Comparison of ENCODE assay signal across 23 cellular contexts in the genomic region with DNA sequence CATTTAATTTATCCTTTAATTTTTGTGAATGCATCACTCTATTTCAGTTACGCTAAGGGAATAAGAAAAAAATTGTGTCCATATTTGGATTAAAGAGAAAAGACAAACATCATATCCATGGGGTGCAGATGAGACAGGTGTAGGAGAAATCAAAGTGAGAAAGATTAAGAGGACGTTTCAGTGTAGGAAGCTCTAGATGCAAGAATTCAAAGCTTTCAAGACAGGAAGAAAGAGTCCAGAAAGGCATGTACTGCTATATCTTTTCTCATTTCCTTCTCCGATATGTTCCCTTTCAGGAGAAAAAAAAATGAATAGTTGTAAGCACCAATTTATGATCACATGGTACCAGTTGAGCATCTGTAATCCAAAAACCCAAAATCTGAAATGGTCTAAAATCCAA.
"Had no signal": no experiment of that assay in that cellular context is flagged by ENCODE, and none has a peak within 500 bp of the region (broad histone marks: within the 10 kb centered on the region; RNA-seq: fewer than 3 reads in every experiment).

No MANE protein-coding gene starts in this region.

- H3K79me2 ChIP-seq: hepatocyte, parathyroid adenoma had no signal

- H3K27ac Mint-ChIP-seq: dendritic cell treated with granulocyte-macrophage colony-stimulating factor and Interleukin-4, amounts not matched to agents 40 ng/mL and 50 ng/mL, for 4 days; nephron progenitor cell; stimulated activated effector memory CD8-positive, alpha-beta T cell treated with anti-CD3 and anti-CD28 coated beads, Interleukin-12 subunit alpha, Interleukin-12 subunit beta, amount 100 ng/mL, for 72 hours had no signal

- H2AFZ ChIP-seq: hepatocyte had no signal

- H3K36me3 Mint-ChIP-seq: stimulated activated effector memory CD8-positive, alpha-beta T cell treated with anti-CD3 and anti-CD28 coated beads, Interleukin-12 subunit alpha, Interleukin-12 subunit beta, amount 100 ng/mL, for 72 hours had no signal

- H3K4me1 ChIP-seq: prostate gland, right lobe of liver, transverse colon had no signal

- FAIRE-seq: colon, endothelial cell of umbilical vein, kidney had no signal

- ATAC-seq: foreskin keratinocyte; left cardiac atrium; left ventricle myocardium superior; right lobe of liver; stimulated activated effector memory CD8-positive, alpha-beta T cell treated with anti-CD3 and anti-CD28 coated beads, Interleukin-12 subunit alpha, Interleukin-12 subunit beta, amount 100 ng/mL, for 72 hours; stimulated activated naive CD8-positive, alpha-beta T cell treated with anti-CD3 and anti-CD28 coated beads, Interleukin-15, amount 100 ng/mL, for 72 hours had no signal

- H3K36me3 ChIP-seq: prostate gland, right lobe of liver, thoracic aorta, transverse colon had no signal

- H3K4me3 ChIP-seq: hepatocyte, lung, prostate gland, right lobe of liver, thoracic aorta, transverse colon had no signal

- H3K4me2 ChIP-seq: hepatocyte had no signal

- DNase-seq: erythroblast; foreskin keratinocyte; head of caudate nucleus; kidney; left cardiac atrium; left ventricle myocardium superior; mesenchymal stem cell; midbrain; nephron progenitor cell; right lobe of liver; stimulated activated CD4-positive, alpha-beta T cell treated with anti-CD3 and anti-CD28 coated beads, Interleukin-4, amount 100 ng/mL, for 1 hour; stimulated activated CD8-positive, alpha-beta memory T cell treated with anti-CD3 and anti-CD28 coated beads, Interleukin-4, amount 100 ng/mL, for 48 hours; stimulated activated naive CD8-positive, alpha-beta T cell treated with anti-CD3 and anti-CD28 coated beads, Interleukin-15, amount 100 ng/mL, for 72 hours; transverse colon had no signal

- H3K9ac ChIP-seq: parathyroid adenoma had no signal

- H3K27me3 Mint-ChIP-seq: dendritic cell treated with granulocyte-macrophage colony-stimulating factor and Interleukin-4, amounts not matched to agents 40 ng/mL and 50 ng/mL, for 4 days; stimulated activated naive CD8-positive, alpha-beta T cell treated with anti-CD3 and anti-CD28 coated beads, Interleukin-15, amount 100 ng/mL, for 72 hours had no signal

- H3K9me3 ChIP-seq: prostate gland, right lobe of liver, thoracic aorta, transverse colon had no signal

- H3K4me3 Mint-ChIP-seq: dendritic cell treated with granulocyte-macrophage colony-stimulating factor and Interleukin-4, amounts not matched to agents 40 ng/mL and 50 ng/mL, for 4 days; nephron progenitor cell; stimulated activated effector memory CD8-positive, alpha-beta T cell treated with anti-CD3 and anti-CD28 coated beads, Interleukin-12 subunit alpha, Interleukin-12 subunit beta, amount 100 ng/mL, for 72 hours; stimulated activated naive CD8-positive, alpha-beta T cell treated with anti-CD3 and anti-CD28 coated beads, Interleukin-15, amount 100 ng/mL, for 72 hours had no signal

- H3K9me3 Mint-ChIP-seq: dendritic cell treated with granulocyte-macrophage colony-stimulating factor and Interleukin-4, amounts not matched to agents 40 ng/mL and 50 ng/mL, for 4 days had no signal

- H3K27me3 ChIP-seq: foreskin keratinocyte, hepatocyte, right lobe of liver, transverse colon had no signal

- H3K4me1 Mint-ChIP-seq: nephron progenitor cell had no signal
